Comparison of ENCODE assay signal across 20 cellular contexts in genomic region chr2:142778289-142778688, GRCh38.
"Had no signal": no experiment of that assay in that cellular context is flagged by ENCODE, and none has a peak within 500 bp of the region (broad histone marks: within the 10 kb centered on the region; RNA-seq: fewer than 3 reads in every experiment).

No MANE protein-coding gene starts in this region.

- ATAC-seq: gastrocnemius medialis; left lobe of liver; naive thymus-derived CD8-positive, alpha-beta T cell; sciatic nerve had no signal

- H3K27me3 ChIP-seq: colonic mucosa, esophagus muscularis mucosa, gastrocnemius medialis, right atrium auricular region, testis, tibial artery had no signal

- H3K9me3 ChIP-seq: colonic mucosa, gastrocnemius medialis, prostate gland, testis, tibial artery had no signal

- H3K4me3 ChIP-seq: colonic mucosa, esophagus muscularis mucosa, gastrocnemius medialis, prostate gland, right atrium auricular region, testis, tibial artery had no signal

- DNase-seq: colonic mucosa; effector CD8-positive, alpha-beta T cell; gastrocnemius medialis; head of caudate nucleus; kidney; mammary epithelial cell; naive thymus-derived CD8-positive, alpha-beta T cell; nephron progenitor cell; nucleus accumbens; stimulated activated CD4-positive, alpha-beta T cell treated with anti-CD3 and anti-CD28 coated beads, Interleukin-2, amount 100 ng/mL, for 24 hours; stimulated activated CD4-positive, alpha-beta T cell treated with anti-CD3 and anti-CD28 coated beads, Interleukin-4, amount 100 ng/mL, for 24 hours; stimulated activated naive CD4-positive, alpha-beta T cell treated with Interleukin-2 at 50 U/mL for 16 hours; substantia nigra; testis; tibial artery had no signal

- H3K36me3 ChIP-seq: colonic mucosa, esophagus muscularis mucosa, gastrocnemius medialis, prostate gland, right atrium auricular region, tibial artery had no signal

- H3K27ac ChIP-seq: colonic mucosa, esophagus muscularis mucosa, gastrocnemius medialis, prostate gland, right atrium auricular region, testis, tibial artery had no signal

- H3K4me1 ChIP-seq: colonic mucosa, esophagus muscularis mucosa, gastrocnemius medialis, prostate gland, right atrium auricular region, testis had no signal
